9 cellular contexts compared by ENCODE assay signal in the genomic region with DNA sequence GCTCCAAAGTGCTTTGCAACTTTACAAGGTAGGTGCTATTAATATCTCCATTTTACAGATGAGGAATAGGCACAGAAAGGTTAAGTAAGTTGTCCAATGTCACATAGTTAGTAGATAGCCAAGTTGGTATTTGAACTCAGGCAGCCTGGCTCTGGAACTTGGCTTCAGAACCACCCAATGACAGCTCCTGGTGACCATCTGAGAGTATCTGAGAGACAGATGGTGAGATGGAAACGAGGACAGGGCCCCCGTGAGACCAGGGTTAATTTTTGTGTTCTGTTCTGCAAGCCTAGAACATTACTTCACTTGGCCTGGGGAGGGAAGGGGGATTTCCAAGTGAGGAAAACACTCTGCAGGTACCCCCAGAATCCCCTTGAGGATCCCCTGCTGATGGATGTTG.
"Had no signal": no experiment of that assay in that cellular context is flagged by ENCODE, and none has a peak within 500 bp of the region (broad histone marks: within the 10 kb centered on the region; RNA-seq: fewer than 3 reads in every experiment).

No MANE protein-coding gene starts in this region.

- H3K9me3 ChIP-seq: HAP-1 had no signal

- DNase-seq: GM23248, GOT3, H7, HFFc6, KBM-7 had no signal

- ATAC-seq: HCT116, HepG2 had no signal

- H3K27ac ChIP-seq: GM23248, HL-60 had no signal

- H3K36me3 ChIP-seq: HAP-1 had no signal

- H3K4me3 ChIP-seq: GM23248, HAP-1 had no signal

- H3K4me1 ChIP-seq: HAP-1 had no signal
